20 cellular contexts compared by ENCODE assay signal in the genomic region with DNA sequence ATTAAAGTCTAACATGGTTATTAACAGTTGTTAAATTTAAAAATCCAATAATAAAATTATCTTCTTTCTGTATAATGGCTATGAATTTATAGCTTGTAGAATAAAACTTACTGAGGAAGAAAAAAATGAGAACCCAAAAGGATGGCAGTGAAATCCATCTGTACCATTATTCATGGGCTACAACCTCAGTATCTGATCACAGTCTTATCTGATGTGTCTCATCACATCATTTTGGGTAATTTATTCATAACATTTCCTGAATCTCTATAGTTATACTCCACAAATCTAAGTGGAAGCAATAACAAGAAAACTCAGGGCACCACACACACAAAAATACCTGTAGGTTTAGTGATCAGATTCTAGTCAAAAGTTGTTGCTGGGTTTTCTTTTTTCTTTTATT. TPM values are rescaled to one million over a fixed set of nuclear protein-coding genes. Genes with fewer than 3 reads are reported as not detected.
"Had no signal": no experiment of that assay in that cellular context is flagged by ENCODE, and none has a peak within 500 bp of the region (broad histone marks: within the 10 kb centered on the region; RNA-seq: fewer than 3 reads in every experiment).

No MANE protein-coding gene starts in this region.

- DNase-seq: KBM-7, MV-4-11, NCI-H1048, NCI-H1105, NCI-H1417 treated with DMSO at 0.1 percent for 48 hours, NCI-H1694 treated with DMSO at 0.1 percent for 48 hours, NCI-H2029, NCI-H2081 treated with DMSO at 0.1 percent for 48 hours, NCI-H2171, NCI-H226, NCI-H446, NCI-H510A, NCI-H69, Right ventricle myocardium superior, RPMI8226 had no signal

- FAIRE-seq: RCC 7860 had no signal

RNA-seq across cellular contexts. Expression of a gene that starts 7.3 kb away (rescaled TPM):
- total RNA-seq: HT-29, LHCN-M2, MCF 10A, Right ventricle myocardium superior, SK-MEL-5 had no signal
